Comparison of ENCODE assay signal across 8 cellular contexts in genomic region chr5:73496984-73497457, GRCh38. TPM values are rescaled to one million over a fixed set of nuclear protein-coding genes. Genes with fewer than 3 reads are reported as not detected.
DNase-seq lines count a peak whose midpoint lies in the region; ATAC-seq and TF ChIP-seq lines count a peak whose summit lies in the region.

No MANE protein-coding gene starts in this region.

- CTCF ChIA-PET in T-cell (lab: Charles Lee): interaction anchor here in 1 of 2 donors (1.1 kb wide), 2 partner anchors 43 to 68 kb away, joined by 3 to 5 read pairs; no protein-coding TSS in a partner anchor

- peaks cover 19% of the 10 kb centered on the region for H3K36me3 Mint-ChIP-seq in T-cell

- DNase-seq in left ventricle myocardium inferior (no peak), Right ventricle myocardium superior (no peak), NCI-H1436 (lab: John Stamatoyannopoulos, UW) (peak; percentile 68), T-cell (no peak), foreskin fibroblast (peak; percentile 33 to 68), thoracic aorta (ENCODE audit: low spot score) (no peak)

- H3K27me3 ChIP-seq in left ventricle myocardium inferior (ENCODE audit: low read depth) (peaks cover 5% of the 10 kb centered on the region), thoracic aorta (replicated peaks; ENCODE audit: insufficient read depth) (no peaks in the 10 kb centered on the region)

- intact Hi-C loops in left ventricle myocardium inferior (cut with micrococcal nuclease): no loop called here
- intact Hi-C loops in Right ventricle myocardium superior (cut with DNase I): no loop called here

- peaks cover 35 to 38% (median 37%) of the 10 kb centered on the region in 3 donors for H3K4me1 Mint-ChIP-seq in T-cell

- H3K9me3 Mint-ChIP-seq in T-cell: no peaks in the 10 kb centered on the region

- peak overlapping the region in 1 of 2 donors; percentile 98 for H3K27ac Mint-ChIP-seq in T-cell

- H3K36me3 ChIP-seq in left ventricle myocardium inferior (peaks cover 21% of the 10 kb centered on the region), thoracic aorta (no peaks in the 10 kb centered on the region)

- H3K9me3 ChIP-seq in left ventricle myocardium inferior (replicated peaks) (no peaks in the 10 kb centered on the region), thoracic aorta (no peaks in the 10 kb centered on the region)

- H3K4me3 Mint-ChIP-seq in T-cell: peak overlapping the region; percentile 97 to 98 (median 98)

- H3K4me3 ChIP-seq in left ventricle myocardium inferior (peak overlapping the region; percentile 93), foreskin fibroblast (ENCODE audit: low read depth in 1 of 2, low read length in 2 of 2) (peak overlapping the region; percentile 84 to 85), thoracic aorta (peak overlapping the region; percentile 95)

- peak overlapping the region; percentile 91 for H3K27ac ChIP-seq in left ventricle myocardium inferior (replicated peaks)
- peak overlapping the region in 1 of 2 donors; percentile 93 for H3K27ac ChIP-seq in thoracic aorta

- H3K4me1 ChIP-seq in left ventricle myocardium inferior (peaks cover 41% of the 10 kb centered on the region), thoracic aorta (ENCODE audit: control insufficient read depth in 1 of 2, low read depth in 2 of 2) (peaks cover 24 to 35% of the 10 kb centered on the region in 2 donors)

- H3K27me3 Mint-ChIP-seq in T-cell: peaks cover 17 to 20% of the 10 kb centered on the region in 2 donors

- POLR2A ChIA-PET in T-cell (lab: Charles Lee): no interaction called here

- TF ChIP-seq CTCF in left ventricle myocardium inferior (IDR thresholded peaks at IDR 0.05; ENCODE audit: borderline replicate concordance): no peak
- TF ChIP-seq CTCF in foreskin fibroblast (IDR thresholded peaks at IDR 0.05; ENCODE audit: low read depth, low read length): peak; percentile 29
- TF ChIP-seq CTCF in thoracic aorta (IDR thresholded peaks at IDR 0.05): peak; percentile 17

- ATAC-seq in Right ventricle myocardium superior (ENCODE audit: poor library complexity) (no peak), T-cell (replicated peaks in 1 of 4) (no peak), thoracic aorta (ENCODE audit: insufficient number of reproducible peaks, low FRiP score, low read depth) (no peak), HG03135 (IDR thresholded peaks at IDR 0.05; ENCODE audit: unreplicated experiment) (no peak), GM21723 (IDR thresholded peaks at IDR 0.05; ENCODE audit: unreplicated experiment) (no peak)

RNA-seq across cellular contexts. Expression of gene BTF3, which starts 1.2 kb away (rescaled TPM):
- total RNA-seq in left ventricle myocardium inferior (386 TPM), Right ventricle myocardium superior (364 TPM), T-cell (100 to 1,000 TPM; 585 to 688 (median 639) TPM), thoracic aorta (100 to 1,000 TPM; 250 to 407 TPM)

RNA-seq across cellular contexts. Expression of gene FOXD1, which starts 48.4 kb away (rescaled TPM):
- total RNA-seq in left ventricle myocardium inferior: 0.19 TPM
- not detected for total RNA-seq in Right ventricle myocardium superior
- under 1 TPM in 3 of 5 donors, not detected in 2; 0.20 to 0.68 (median 0.39) TPM for total RNA-seq in T-cell
- total RNA-seq in thoracic aorta: 10 to 100 TPM in 1 of 2 donors, 1 to 10 TPM in 1; 6.8 to 10.0 TPM

Comparison
In these comparisons a context has a peak if more than half of its experiments do, and no peak if none do; other contexts are left out.
1. DNase-seq: peak in NCI-H1436 (single experiment) and foreskin fibroblast (2 of 2); none in left ventricle myocardium inferior (single experiment), Right ventricle myocardium superior (single experiment), T-cell (0 of 34) and thoracic aorta (single experiment).
2. Peak in every context shown above with its lines, with median percentiles within 50 percentile points of each other: H3K4me3 ChIP-seq.